Comparison of ENCODE assay signal across 12 cellular contexts in genomic region chr11:58058276-58059010, GRCh38. TPM values are rescaled to one million over a fixed set of nuclear protein-coding genes. Genes with fewer than 3 reads are reported as not detected.
DNase-seq lines count a peak whose midpoint lies in the region; ATAC-seq and TF ChIP-seq lines count a peak whose summit lies in the region.
"Had no signal": no experiment of that assay in that cellular context is flagged by ENCODE, and none has a peak within 500 bp of the region (broad histone marks: within the 10 kb centered on the region; RNA-seq: fewer than 3 reads in every experiment).

No MANE protein-coding gene starts in this region.

- H3K36me3 Mint-ChIP-seq in WTC11 = no peaks in the 10 kb centered on the region
- no peaks in the 10 kb centered on the region for H3K36me3 Mint-ChIP-seq in activated CD4-positive, alpha-beta T cell treated with anti-CD3 and anti-CD28 coated beads for 36 hours (ENCODE audit: low read depth)

- POLR2A ChIA-PET in WTC11 (lab: Charles Lee) = no interaction called here
- POLR2A ChIA-PET in activated CD4-positive, alpha-beta T cell treated with anti-CD3 and anti-CD28 coated beads for 36 hours (lab: Charles Lee) = no interaction called here

- H3K4me1 Mint-ChIP-seq in WTC11 = peaks cover 44% of the 10 kb centered on the region
- H3K4me1 Mint-ChIP-seq in activated CD4-positive, alpha-beta T cell treated with anti-CD3 and anti-CD28 coated beads for 36 hours = no peaks in the 10 kb centered on the region

- H3K4me3 Mint-ChIP-seq in WTC11 = no peak overlapping the region; the same call in 1 of the 2 replicates
- H3K4me3 Mint-ChIP-seq in activated CD4-positive, alpha-beta T cell treated with anti-CD3 and anti-CD28 coated beads for 36 hours = no peak overlapping the region

- no peaks in the 10 kb centered on the region for H3K9me3 ChIP-seq in left lung
- no peaks in the 10 kb centered on the region for H3K9me3 ChIP-seq in upper lobe of right lung

- H3K27ac ChIP-seq in left lung (peak overlapping the region in 1 of 2 donors; percentile 33), upper lobe of right lung (peak overlapping the region; percentile 13)

- H3K36me3 ChIP-seq in left lung (no peaks in the 10 kb centered on the region), upper lobe of right lung (no peaks in the 10 kb centered on the region)

- CTCF ChIA-PET in WTC11 (lab: Charles Lee) = interaction anchor here (1.3 to 4.8 kb wide), 4 partner anchors 121 to 466 kb away, joined by 3 to 37 read pairs (median 6); no protein-coding TSS in a partner anchor
- CTCF ChIA-PET in activated CD4-positive, alpha-beta T cell treated with anti-CD3 and anti-CD28 coated beads for 36 hours (lab: Charles Lee) = interaction anchor here (0.8 kb wide), 1 partner anchor 1382 kb away, joined by 3 read pairs; no protein-coding TSS in a partner anchor

- peak overlapping the region; percentile 49; the same call in 1 of the 2 replicates for H3K27ac Mint-ChIP-seq in WTC11
- no peak overlapping the region for H3K27ac Mint-ChIP-seq in activated CD4-positive, alpha-beta T cell treated with anti-CD3 and anti-CD28 coated beads for 36 hours

- DNase-seq in NCI-H187 (lab: John Stamatoyannopoulos, UW) (peak; percentile 2), NCI-H187 treated with DMSO at 0.1 percent for 48 hours (lab: John Stamatoyannopoulos, UW) (no peak), WTC11 (ENCODE audit: low spot score) (no peak), left lung (peak; percentile 45 to 72), upper lobe of right lung (peak; percentile 74), SIG-M5 treated with dmso at 0.1 percent for 504 hours (lab: John Stamatoyannopoulos, UW; ENCODE audit: unreplicated experiment) (no peak)
- no peak for DNase-seq in activated CD4-positive, alpha-beta T cell treated with anti-CD3 and anti-CD28 coated beads for 36 hours
- DNase-seq: activated T-cell treated with anti-CD3 and anti-CD28 coated beads for 4 hours; effector memory CD4-positive, alpha-beta T cell had no signal

- peaks cover 0 to 4% of the 10 kb centered on the region in 2 donors for H3K4me1 ChIP-seq in left lung
- H3K4me1 ChIP-seq in upper lobe of right lung = peaks cover 13% of the 10 kb centered on the region

- H3K27me3 ChIP-seq in left lung = no peaks in the 10 kb centered on the region
- H3K27me3 ChIP-seq in upper lobe of right lung = no peaks in the 10 kb centered on the region

- intact Hi-C loops in left lung (cut with DNase I) (no loop called here), upper lobe of right lung (cut with DNase I) (no loop called here)
- intact Hi-C loops in activated CD4-positive, alpha-beta T cell treated with anti-CD3 and anti-CD28 coated beads for 36 hours (cut with DNase I, micrococcal nuclease) = no loop called here

- ATAC-seq in WTC11 (no peak), left lung (peak; percentile 61), upper lobe of right lung (peak; percentile 53), HG03354 (IDR thresholded peaks at IDR 0.05; ENCODE audit: poor library complexity, severe bottlenecking, unreplicated experiment) (no peak)
- no peak for ATAC-seq in activated CD4-positive, alpha-beta T cell treated with anti-CD3 and anti-CD28 coated beads for 36 hours

- H3K9me3 Mint-ChIP-seq in WTC11 = peaks cover 13% of the 10 kb centered on the region
- no peaks in the 10 kb centered on the region for H3K9me3 Mint-ChIP-seq in activated CD4-positive, alpha-beta T cell treated with anti-CD3 and anti-CD28 coated beads for 36 hours (ENCODE audit: low read depth)

- H3K4me3 ChIP-seq in left lung = no peak overlapping the region
- no peak overlapping the region for H3K4me3 ChIP-seq in upper lobe of right lung

- TF ChIP-seq CTCF in WTC11 (IDR thresholded peaks at IDR 0.05) = no peak
- no peak for TF ChIP-seq CTCF in left lung (IDR thresholded peaks at IDR 0.05)
- TF ChIP-seq CTCF in upper lobe of right lung (IDR thresholded peaks at IDR 0.05) = no peak

- no peaks in the 10 kb centered on the region for H3K27me3 Mint-ChIP-seq in WTC11 (ENCODE audit: low read depth)
- peaks cover 4% of the 10 kb centered on the region for H3K27me3 Mint-ChIP-seq in activated CD4-positive, alpha-beta T cell treated with anti-CD3 and anti-CD28 coated beads for 36 hours

TF ChIP-seq in WTC11, 78 proteins besides CTCF, POLR2A, EP300 and RAD21:
- TF ChIP-seq SMAD3 (CRISPR knock-in tag; IDR thresholded peaks at IDR 0.05; ENCODE audit: borderline replicate concordance) = no peak
- no peak for TF ChIP-seq ZNF512 (CRISPR knock-in tag; IDR thresholded peaks at IDR 0.05; ENCODE audit: borderline replicate concordance)
- no peak for TF ChIP-seq NR1H2 (CRISPR knock-in tag; IDR thresholded peaks at IDR 0.05)
- no peak for TF ChIP-seq FOXK1 (CRISPR knock-in tag; IDR thresholded peaks at IDR 0.05)
- no peak for TF ChIP-seq ZNF232 (CRISPR knock-in tag; IDR thresholded peaks at IDR 0.05)
- TF ChIP-seq NFATC4 (CRISPR knock-in tag; IDR thresholded peaks at IDR 0.05) = no peak
- no peak for TF ChIP-seq CREM (CRISPR knock-in tag; IDR thresholded peaks at IDR 0.05)
- no peak for TF ChIP-seq PRDM15 (CRISPR knock-in tag; IDR thresholded peaks at IDR 0.05)
- TF ChIP-seq, protein P1, sequence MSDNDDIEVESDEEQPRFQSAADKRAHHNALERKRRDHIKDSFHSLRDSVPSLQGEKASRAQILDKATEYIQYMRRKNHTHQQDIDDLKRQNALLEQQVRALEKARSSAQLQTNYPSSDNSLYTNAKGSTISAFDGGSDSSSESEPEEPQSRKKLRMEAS (CRISPR knock-in tag; IDR thresholded peaks at IDR 0.05) = no peak
- TF ChIP-seq NR3C1 (CRISPR knock-in tag; conservative IDR thresholded peaks at IDR 0.05; ENCODE audit: low read depth) = no peak
- TF ChIP-seq NFYB (CRISPR knock-in tag; conservative IDR thresholded peaks at IDR 0.05; ENCODE audit: low read depth) = no peak

RNA-seq across cellular contexts. Expression of gene OR6Q1, which starts 27.7 kb away (rescaled TPM):
- total RNA-seq in WTC11 (2021) (not detected in 3 replicates), left lung (not detected), upper lobe of right lung (not detected)
- total RNA-seq in activated CD4-positive, alpha-beta T cell treated with anti-CD3 and anti-CD28 coated beads for 36 hours = not detected
- total RNA-seq: A172, lung microvascular endothelial cell had no signal

RNA-seq across cellular contexts. Expression of gene OR9Q1, which starts 34.8 kb away (rescaled TPM):
- total RNA-seq in WTC11 (2021) = not detected in 3 replicates
- not detected for total RNA-seq in left lung
- total RNA-seq in upper lobe of right lung = not detected
- total RNA-seq in activated CD4-positive, alpha-beta T cell treated with anti-CD3 and anti-CD28 coated beads for 36 hours = not detected
- total RNA-seq: A172, lung microvascular endothelial cell had no signal

Comparison
In these comparisons a context has a peak if more than half of its experiments do, and no peak if none do; other contexts are left out.
1. DNase-seq: peak in NCI-H187 (2 of 2), left lung (2 of 2) and upper lobe of right lung (single experiment); none in NCI-H187 treated with DMSO at 0.1 percent for 48 hours (single experiment), WTC11 (single experiment), SIG-M5 treated with dmso at 0.1 percent for 504 hours (single experiment) and activated CD4-positive, alpha-beta T cell treated with anti-CD3 and anti-CD28 coated beads for 36 hours (single experiment).
2. ATAC-seq: peak in left lung (single experiment) and upper lobe of right lung (single experiment); none in WTC11 (single experiment), activated CD4-positive, alpha-beta T cell treated with anti-CD3 and anti-CD28 coated beads for 36 hours (single experiment) and HG03354 (single experiment).